Comparison of ENCODE assay signal across 8 cellular contexts in the genomic region with DNA sequence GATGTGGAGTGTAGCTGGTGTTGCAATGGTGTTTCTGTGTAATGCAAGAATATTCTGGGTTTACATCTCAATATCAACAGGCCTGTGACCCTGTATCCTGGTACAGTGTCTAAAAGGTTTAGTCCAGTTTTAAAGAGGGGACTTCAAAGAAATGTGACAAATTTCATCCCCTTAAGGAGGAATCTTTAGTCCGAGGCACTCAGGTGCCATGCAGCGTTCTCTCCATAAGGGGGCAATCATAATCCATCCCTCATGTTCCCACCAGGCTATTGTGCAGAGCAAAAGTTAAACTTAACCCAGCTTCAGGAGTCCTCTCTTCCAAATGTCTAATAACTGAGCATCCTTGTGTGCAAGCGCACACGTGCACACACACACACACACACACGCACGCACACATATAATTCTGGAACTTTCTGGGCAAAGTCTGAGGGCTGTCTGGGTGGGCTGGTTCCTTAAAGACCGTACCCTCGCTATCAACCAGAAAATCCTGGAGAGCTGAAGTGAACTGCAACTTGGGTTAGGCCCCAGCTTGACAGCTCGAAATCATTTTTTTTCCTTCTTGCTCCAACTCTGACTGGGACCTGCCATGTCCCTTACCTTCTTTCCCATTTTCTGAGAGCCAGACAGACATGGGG. TPM values are rescaled to one million over a fixed set of nuclear protein-coding genes. Genes with fewer than 3 reads are reported as not detected.
A peak's percentile ranks its signal among the peaks of the same experiment; 100 is the strongest.
DNase-seq lines count a peak whose midpoint lies in the region; ATAC-seq and TF ChIP-seq lines count a peak whose summit lies in the region.

No MANE protein-coding gene starts in this region.

- no peaks in the 10 kb centered on the region for H3K36me3 ChIP-seq in SJCRH30

- H3K9me3 ChIP-seq in SJCRH30 (replicated peaks): no peaks in the 10 kb centered on the region

- H3K27me3 ChIP-seq in SJCRH30: no peaks in the 10 kb centered on the region

- TF ChIP-seq CTCF in omental fat pad (IDR thresholded peaks at IDR 0.05): peak in 1 of 3 donors; percentile 12

- DNase-seq in DMS153 treated with DMSO at 0.1 percent for 48 hours (lab: John Stamatoyannopoulos, UW; ENCODE audit: unreplicated experiment) (peak; percentile 10), DMS153 (lab: John Stamatoyannopoulos, UW) (no peak), HuH-7.5 (ENCODE audit: low spot score) (peak; percentile 90), SJCRH30 (peak; percentile 47 to 80), fibroblast of gingiva (ENCODE audit: low read depth) (peak; percentile 38), omental fat pad (ENCODE audit: low spot score) (no peak), cortex of kidney (lab: John Stamatoyannopoulos, UW) (no peak)

- H3K27ac ChIP-seq in SJCRH30: no peak overlapping the region

- ATAC-seq in omental fat pad (ENCODE audit: low FRiP score): peak; percentile 19
- no peak for ATAC-seq in GM21576 (IDR thresholded peaks at IDR 0.05; ENCODE audit: unreplicated experiment)

- H3K4me3 ChIP-seq in SJCRH30: no peak overlapping the region

- H3K4me1 ChIP-seq in SJCRH30: peaks cover 9% of the 10 kb centered on the region

RNA-seq across cellular contexts. Expression of gene CRB2, which starts 46.0 kb away (rescaled TPM):
- total RNA-seq in SJCRH30 (2014; rRNA removed; shearing (Covaris generic)): 0.08 TPM in 1 of 2 replicates, not detected in the other
- 10 to 100 TPM in 1 of 4 donors, 1 to 10 TPM in 2, under 1 TPM in 1; 0.32 to 16.2 (median 3.5) TPM for total RNA-seq in omental fat pad

Comparison
In these comparisons a context has a peak if more than half of its experiments do, and no peak if none do; other contexts are left out.
1. DNase-seq: peak in DMS153 treated with DMSO at 0.1 percent for 48 hours (single experiment), HuH-7.5 (single experiment), SJCRH30 (2 of 2) and fibroblast of gingiva (single experiment); none in DMS153 (single experiment), omental fat pad (single experiment) and cortex of kidney (single experiment).